ENCODE assay signal across 1 cellular context in genomic region chr1:63124666-63125191, GRCh38.
TF ChIP-seq lines count a peak whose summit lies in the region.

No MANE protein-coding gene starts in this region.

TF ChIP-seq in GM12878, 131 proteins besides CTCF, POLR2A, EP300 and RAD21 (continued from another document):
- TF ChIP-seq ZNF592 (IDR thresholded peaks at IDR 0.05) (no peak), MTA2 (IDR thresholded peaks at IDR 0.05; ENCODE audit: low read depth) (peak; percentile 71), SP1 (IDR thresholded peaks at IDR 0.05; ENCODE audit: low read depth, low read length) (no peak), IRF4 (IDR thresholded peaks at IDR 0.05; ENCODE audit: low read depth, low read length) (peak; percentile 61), RFX5 (IDR thresholded peaks at IDR 0.05; ENCODE audit: low read depth, low read length) (no peak), LARP7 (IDR thresholded peaks at IDR 0.05) (no peak), GABPA (IDR thresholded peaks at IDR 0.05; ENCODE audit: low read depth) (0 out of 2 replicates have a peak, but pooled peaks have one; percentile 36), KAT2A (conservative IDR thresholded peaks at IDR 0.05; ENCODE audit: control insufficient read depth, low read depth, low read length) (no peak), PAX8 (IDR thresholded peaks at IDR 0.05) (no peak), HDAC2 (IDR thresholded peaks at IDR 0.05) (no peak), BACH1 (IDR thresholded peaks at IDR 0.05; ENCODE audit: borderline replicate concordance) (peak; percentile 96; the same call in 1 of the 2 replicates), GATAD2B (conservative IDR thresholded peaks at IDR 0.05; ENCODE audit: low read depth) (no peak), CHD4 (IDR thresholded peaks at IDR 0.05) (no peak), TARDBP (IDR thresholded peaks at IDR 0.05; ENCODE audit: borderline replicate concordance) (no peak), ZNF384 (IDR thresholded peaks at IDR 0.05; ENCODE audit: borderline replicate concordance, low read depth, low read length) (no peak), YBX1 (IDR thresholded peaks at IDR 0.05) (no peak), JUNB (IDR thresholded peaks at IDR 0.05) (peak; percentile 76), MTA3 (IDR thresholded peaks at IDR 0.05; ENCODE audit: borderline replicate concordance, low read length) (no peak), KDM1A (IDR thresholded peaks at IDR 0.05; ENCODE audit: borderline replicate concordance) (no peak), PAX5 (IDR thresholded peaks at IDR 0.05; ENCODE audit: borderline replicate concordance, low read depth, low read length) (no peak)
